In the genomic region with DNA sequence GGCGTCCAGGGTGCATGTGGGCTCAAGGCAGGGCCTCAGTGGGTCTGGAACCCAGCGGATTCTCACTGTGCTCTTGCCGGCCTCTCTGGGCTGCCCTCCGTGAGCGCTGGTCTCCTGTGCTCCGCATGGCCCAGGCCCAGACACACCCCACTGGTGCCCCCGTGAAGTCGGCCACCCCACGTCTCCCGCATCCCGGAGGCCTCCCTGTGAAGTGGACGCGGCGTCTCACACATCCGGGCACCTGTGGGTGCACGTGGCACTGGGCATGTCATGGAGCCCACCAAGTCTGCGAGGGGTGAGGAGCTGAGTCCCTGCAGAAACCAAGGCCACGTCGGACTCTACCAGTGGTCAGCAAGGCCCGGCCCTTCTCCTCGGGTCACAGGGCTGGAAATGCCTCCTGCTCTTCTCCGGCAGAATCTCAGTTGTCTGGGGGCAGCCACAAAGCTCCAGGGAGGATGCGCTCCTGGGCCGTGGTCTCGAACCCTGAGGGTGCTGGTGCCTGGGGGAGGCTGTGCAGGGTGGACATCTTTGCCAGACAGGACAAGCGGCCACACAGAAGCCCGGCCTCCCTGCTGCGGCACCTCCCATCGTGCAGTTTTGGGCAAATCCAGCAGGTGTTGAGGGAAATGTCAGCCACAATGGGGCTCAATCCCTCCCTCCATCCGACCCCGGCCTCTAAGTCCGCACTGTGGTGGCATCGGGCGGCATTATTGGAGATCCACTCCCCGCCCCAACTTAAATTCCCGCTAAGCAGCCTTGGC, we compare ENCODE assay signal across 18 cellular contexts. TPM values are rescaled to one million over a fixed set of nuclear protein-coding genes. Genes with fewer than 3 reads are reported as not detected.
DNase-seq lines count a peak whose midpoint lies in the region; ATAC-seq and TF ChIP-seq lines count a peak whose summit lies in the region.
"Had no signal": no experiment of that assay in that cellular context is flagged by ENCODE, and none has a peak within 500 bp of the region (broad histone marks: within the 10 kb centered on the region; RNA-seq: fewer than 3 reads in every experiment).

No MANE protein-coding gene starts in this region.

- TF ChIP-seq EP300 in gastroesophageal sphincter (IDR thresholded peaks at IDR 0.05), result no peak
- no peak for TF ChIP-seq EP300 in transverse colon (IDR thresholded peaks at IDR 0.05; ENCODE audit: low read depth)

- no peak overlapping the region for H3K9ac ChIP-seq in muscle layer of colon (ENCODE audit: low read length)

- H3K27ac ChIP-seq in gastroesophageal sphincter (peak overlapping the region; percentile 65 to 96 (median 89)), muscle layer of colon (ENCODE audit: low read depth, low read length) (peak overlapping the region; percentile 46), transverse colon (peak overlapping the region; percentile 76 to 85 (median 82))
- H3K27ac ChIP-seq: testis, WERI-Rb-1 had no signal

- H3K4me3 ChIP-seq in gastroesophageal sphincter (no peak overlapping the region), muscle layer of colon (ENCODE audit: low read depth in 1 of 2, low read length in 2 of 2) (no peak overlapping the region), transverse colon (no peak overlapping the region)
- H3K4me3 ChIP-seq: colonic mucosa, Peyer's patch, testis had no signal

- H3K27me3 Mint-ChIP-seq in activated CD4-positive, alpha-beta T cell treated with anti-CD3 and anti-CD28 coated beads, Interleukin-2, amount 10 ng/mL, durations not matched to agents 7 days and 5 days, result no peaks in the 10 kb centered on the region
- H3K27me3 Mint-ChIP-seq: CD4-positive, CD25-positive, alpha-beta regulatory T cell had no signal

- H3K27ac Mint-ChIP-seq in activated CD4-positive, alpha-beta T cell treated with anti-CD3 and anti-CD28 coated beads, Interleukin-2, amount 10 ng/mL, durations not matched to agents 7 days and 5 days, result peak overlapping the region; percentile 46

- H3K27me3 ChIP-seq in gastroesophageal sphincter, result no peaks in the 10 kb centered on the region
- H3K27me3 ChIP-seq in muscle layer of colon (ENCODE audit: control insufficient read depth in 1 of 2, insufficient read depth in 2 of 2, low read length in 2 of 2), result no peaks in the 10 kb centered on the region
- H3K27me3 ChIP-seq in transverse colon, result no peaks in the 10 kb centered on the region
- H3K27me3 ChIP-seq: colonic mucosa, Peyer's patch, testis had no signal

- H3K36me3 ChIP-seq in gastroesophageal sphincter, result peaks cover 0 to 24% of the 10 kb centered on the region in 2 donors
- no peaks in the 10 kb centered on the region for H3K36me3 ChIP-seq in muscle layer of colon (ENCODE audit: insufficient read depth, low read length)
- H3K36me3 ChIP-seq in transverse colon, result no peaks in the 10 kb centered on the region
- H3K36me3 ChIP-seq: colonic mucosa had no signal

- no peak for DNase-seq in activated CD4-positive, alpha-beta T cell treated with anti-CD3 and anti-CD28 coated beads, Interleukin-2, amount 10 ng/mL, durations not matched to agents 7 days and 5 days
- DNase-seq in activated CD4-positive, alpha-beta T cell treated with anti-CD3 and anti-CD28 coated beads, Interleukin-2, amount 50 U/mL, for 4 hours, result no peak
- DNase-seq in transverse colon, result no peak
- no peak for DNase-seq in NCI-H748 treated with DMSO at 0.1 percent for 48 hours (lab: John Stamatoyannopoulos, UW)
- DNase-seq in NCI-H187 (lab: John Stamatoyannopoulos, UW), result no peak
- DNase-seq in T-helper 9 cell, result no peak
- DNase-seq: 8988T; amygdala; CD4-positive, CD25-positive, alpha-beta regulatory T cell; NCI-H526; SW 1271; testis; WERI-Rb-1 had no signal

- intact Hi-C loops in transverse colon (cut with DNase I; ENCODE audit: low total_unique reads), result no loop called here

- no peak for TF ChIP-seq CTCF in gastroesophageal sphincter (IDR thresholded peaks at IDR 0.05)
- no peak for TF ChIP-seq CTCF in transverse colon (IDR thresholded peaks at IDR 0.05)

- H3K9me3 ChIP-seq in gastroesophageal sphincter, result no peaks in the 10 kb centered on the region
- no peaks in the 10 kb centered on the region for H3K9me3 ChIP-seq in muscle layer of colon (ENCODE audit: low read length)
- H3K9me3 ChIP-seq in transverse colon, result no peaks in the 10 kb centered on the region
- H3K9me3 ChIP-seq: colonic mucosa, Peyer's patch, testis had no signal

- ATAC-seq in gastroesophageal sphincter, result no peak

- CTCF ChIA-PET in activated CD4-positive, alpha-beta T cell treated with anti-CD3 and anti-CD28 coated beads, Interleukin-2, amount 10 ng/mL, durations not matched to agents 7 days and 5 days (lab: Charles Lee), result interaction anchor here (0.6 kb wide), 1 partner anchor 24 kb away, joined by 3 read pairs; no protein-coding TSS in a partner anchor

- in situ Hi-C loops in transverse colon (cut with MboI; ENCODE audit: low pct_ligation_motif_present in 1 of 4, low pct_unique_long_range_greater_than_20kb in 1 of 4, low sequenced_read_pairs in 3 of 4), result no loop called here

- H3K36me3 Mint-ChIP-seq in activated CD4-positive, alpha-beta T cell treated with anti-CD3 and anti-CD28 coated beads, Interleukin-2, amount 10 ng/mL, durations not matched to agents 7 days and 5 days (ENCODE audit: low read depth), result peaks cover 37% of the 10 kb centered on the region

- WGBS in gastroesophageal sphincter (ENCODE audit: low coverage in 1 of 2), 2 donors, result 95 to 100% methylated on average over 1 to 4 of the region's 36 CpGs
- 95 to 100% methylated on average over 1 to 36 of the region's 36 CpGs for WGBS in transverse colon (ENCODE audit: low coverage in 1 of 2), 2 donors

- POLR2A ChIA-PET in activated CD4-positive, alpha-beta T cell treated with anti-CD3 and anti-CD28 coated beads, Interleukin-2, amount 10 ng/mL, durations not matched to agents 7 days and 5 days (lab: Charles Lee), result no interaction called here

- H3K4me3 Mint-ChIP-seq in activated CD4-positive, alpha-beta T cell treated with anti-CD3 and anti-CD28 coated beads, Interleukin-2, amount 10 ng/mL, durations not matched to agents 7 days and 5 days, result no peak overlapping the region

- no peaks in the 10 kb centered on the region for H3K9me3 Mint-ChIP-seq in activated CD4-positive, alpha-beta T cell treated with anti-CD3 and anti-CD28 coated beads, Interleukin-2, amount 10 ng/mL, durations not matched to agents 7 days and 5 days

- TF ChIP-seq POLR2A in gastroesophageal sphincter (IDR thresholded peaks at IDR 0.05) (no peak), transverse colon (IDR thresholded peaks at IDR 0.05) (no peak)

- H3K4me1 Mint-ChIP-seq in activated CD4-positive, alpha-beta T cell treated with anti-CD3 and anti-CD28 coated beads, Interleukin-2, amount 10 ng/mL, durations not matched to agents 7 days and 5 days, result no peaks in the 10 kb centered on the region

- H3K4me1 ChIP-seq in gastroesophageal sphincter, result peaks cover 0 to 31% (median 6%) of the 10 kb centered on the region in 3 donors
- H3K4me1 ChIP-seq in muscle layer of colon (ENCODE audit: insufficient read depth, low read length), result peaks cover 18% of the 10 kb centered on the region
- H3K4me1 ChIP-seq in transverse colon, result peaks cover 17 to 22% (median 20%) of the 10 kb centered on the region in 4 donors
- H3K4me1 ChIP-seq: Peyer's patch, testis had no signal

RNA-seq across cellular contexts. Expression of gene C13orf46, which starts 2.2 kb away (rescaled TPM):
- 1 to 10 TPM; 7.3 to 9.8 TPM for total RNA-seq in activated CD4-positive, alpha-beta T cell treated with anti-CD3 and anti-CD28 coated beads, Interleukin-2, amount 10 ng/mL, durations not matched to agents 7 days and 5 days
- total RNA-seq in gastroesophageal sphincter (1 to 10 TPM in 2 of 4 donors, under 1 TPM in 1, not detected in 1; 0.31 to 6.6 (median 5.9) TPM), transverse colon (10 to 100 TPM in 1 of 4 donors, 1 to 10 TPM in 1, under 1 TPM in 1, not detected in 1; 0.41 to 77.4 (median 1.1) TPM)
- total RNA-seq: Daoy had no signal
